ENCODE assay signal across 8 cellular contexts in the genomic region with DNA sequence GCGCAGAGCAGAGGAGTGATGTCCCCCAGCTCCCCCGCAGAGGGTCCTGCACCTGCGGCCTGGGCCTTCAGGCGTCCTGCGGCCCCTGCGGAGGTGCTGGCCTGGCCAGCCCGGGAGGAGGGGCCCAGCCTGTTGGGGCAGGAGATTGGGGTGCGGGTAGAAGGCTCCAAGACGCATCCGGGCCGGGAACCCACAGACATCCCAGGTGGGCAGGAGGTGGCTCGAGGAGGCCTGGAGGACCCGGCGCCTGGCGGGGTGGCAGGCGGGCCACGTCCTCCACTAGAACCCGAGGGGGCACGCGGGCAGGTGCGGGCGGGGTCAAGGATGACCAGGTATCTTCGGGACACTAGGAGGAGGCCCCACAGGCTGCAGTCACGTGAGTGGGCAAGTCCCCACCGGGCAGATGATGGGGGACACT. TPM values are rescaled to one million over a fixed set of nuclear protein-coding genes. Genes with fewer than 3 reads are reported as not detected.
DNase-seq lines count a peak whose midpoint lies in the region; ATAC-seq, FAIRE-seq and TF ChIP-seq lines count a peak whose summit lies in the region.

No MANE protein-coding gene starts in this region.

- H3K9me3 ChIP-seq in HepG2 (ENCODE audit: low read length) (no peaks in the 10 kb centered on the region), subcutaneous abdominal adipose tissue (ENCODE audit: control insufficient read depth in 5 of 5, low read length in 5 of 5) (no peaks in the 10 kb centered on the region)

- no peaks in the 10 kb centered on the region for H3K36me3 ChIP-seq in HepG2 (replicated peaks in 1 of 2; ENCODE audit: control insufficient read depth in 1 of 2, insufficient read depth in 2 of 2, low read length in 2 of 2)
- H3K36me3 ChIP-seq in subcutaneous abdominal adipose tissue (ENCODE audit: control insufficient read depth in 5 of 5, insufficient read depth in 5 of 5, low read length in 5 of 5), result no peaks in the 10 kb centered on the region

- no peak for ATAC-seq in HepG2
- no peak for ATAC-seq in activated CD4-positive, CD25-positive, alpha-beta regulatory T cell treated with anti-CD3 and anti-CD28 coated beads, Interleukin-2, amount 50 U/mL, for 24 hours
- ATAC-seq in GM21360 (IDR thresholded peaks at IDR 0.05; ENCODE audit: unreplicated experiment), result no peak

- DNase-seq in activated CD4-positive, alpha-beta T cell treated with anti-CD3 and anti-CD28 coated beads, Interleukin-2, amount 10 ng/mL, durations not matched to agents 24 days and 14 days, result no peak
- DNase-seq in activated CD4-positive, alpha-beta T cell treated with anti-CD3 and anti-CD28 coated beads, Interleukin-2, amount 50 U/mL, for 4 hours, result no peak
- DNase-seq in activated T-helper 2 cell treated with anti-CD3 and anti-CD28 coated beads, Interferon-gamma antibody, Interleukin-2, Interleukin-4, amounts not matched to agents 10 μg/mL and 5 μg/mL and 100 μg/mL, durations not matched to agents 14 hours and 24 hours and 36 hours (ENCODE audit: low spot score), result no peak
- DNase-seq in HepG2 (ENCODE audit: low spot score), result no peak
- DNase-seq in NCI-H510A (lab: John Stamatoyannopoulos, UW), result no peak

- no peak for FAIRE-seq in HepG2 (lab: Jason Lieb, UNC)

- CTCF ChIA-PET in HepG2 (lab: Yijun Ruan, JAX; ENCODE audit: low intra/inter-chr PET ratio, low total read pairs), result no interaction called here

- peak overlapping the region; percentile 38 for H3K27ac ChIP-seq in HepG2 (ENCODE audit: extremely low read length, insufficient read depth, low read length)
- no peak overlapping the region for H3K27ac ChIP-seq in subcutaneous abdominal adipose tissue (ENCODE audit: low read depth, low read length)

- no peak overlapping the region for H2AFZ ChIP-seq in HepG2 (ENCODE audit: low read length)

- H3K9me3 Mint-ChIP-seq in activated CD4-positive, alpha-beta T cell treated with anti-CD3 and anti-CD28 coated beads, Interleukin-2, amount 10 ng/mL, durations not matched to agents 24 days and 14 days, result no peaks in the 10 kb centered on the region
- H3K9me3 Mint-ChIP-seq in activated T-helper 2 cell treated with anti-CD3 and anti-CD28 coated beads, Interferon-gamma antibody, Interleukin-2, Interleukin-4, amounts not matched to agents 10 μg/mL and 5 μg/mL and 100 μg/mL, durations not matched to agents 14 hours and 24 hours and 36 hours, result no peaks in the 10 kb centered on the region

- TF ChIP-seq POLR2A in HepG2 (IDR thresholded peaks at IDR 0.05; ENCODE audit: insufficient read depth in 1 of 2, low read depth in 2 of 2, low read length in 2 of 2), result no peak

- no peaks in the 10 kb centered on the region for H4K20me1 ChIP-seq in HepG2 (ENCODE audit: insufficient read depth, low read length)

- H3K4me1 Mint-ChIP-seq in activated CD4-positive, alpha-beta T cell treated with anti-CD3 and anti-CD28 coated beads, Interleukin-2, amount 10 ng/mL, durations not matched to agents 24 days and 14 days, result peaks cover 31% of the 10 kb centered on the region
- H3K4me1 Mint-ChIP-seq in activated T-helper 2 cell treated with anti-CD3 and anti-CD28 coated beads, Interferon-gamma antibody, Interleukin-2, Interleukin-4, amounts not matched to agents 10 μg/mL and 5 μg/mL and 100 μg/mL, durations not matched to agents 14 hours and 24 hours and 36 hours (ENCODE audit: low read depth), result peaks cover 22% of the 10 kb centered on the region

- H3K4me1 ChIP-seq in HepG2 (ENCODE audit: insufficient read depth, low read length) (peaks cover 89% of the 10 kb centered on the region), subcutaneous abdominal adipose tissue (ENCODE audit: control insufficient read depth in 5 of 5, insufficient read depth in 5 of 5, low read length in 5 of 5) (peaks cover 3 to 53% (median 44%) of the 10 kb centered on the region in 5 donors)

- H3K4me2 ChIP-seq in HepG2 (ENCODE audit: low read depth, low read length), result peak overlapping the region; percentile 71

- TF ChIP-seq RAD21 in HepG2 (CRISPR knock-in tag; IDR thresholded peaks at IDR 0.05), result no peak

- in situ Hi-C loops in HepG2 (cut with HindIII; ENCODE audit: extremely low pct_ligation_motif_present, low pct_unique_long_range_greater_than_20kb), result no loop called here

- intact Hi-C loops in activated CD4-positive, alpha-beta T cell treated with anti-CD3 and anti-CD28 coated beads, Interleukin-2, amount 10 ng/mL, durations not matched to agents 24 days and 14 days (cut with micrococcal nuclease), result no loop called here
- intact Hi-C loops in activated T-helper 2 cell treated with anti-CD3 and anti-CD28 coated beads, Interferon-gamma antibody, Interleukin-2, Interleukin-4, amounts not matched to agents 10 μg/mL and 5 μg/mL and 100 μg/mL, durations not matched to agents 14 hours and 24 hours and 36 hours (cut with micrococcal nuclease), result no loop called here
- intact Hi-C loops in HepG2 (cut with micrococcal nuclease; ENCODE audit: unreplicated experiment), result loop anchor here (10.0 kb wide), 1 partner anchor 181 kb away; a partner anchor contains a TSS

- POLR2A ChIA-PET in HepG2 (lab: Yijun Ruan, JAX), result interaction anchor here (5.3 to 20.8 kb wide), 2 partner anchors 12 to 34 kb away, joined by 44 to 270 read pairs; no protein-coding TSS in a partner anchor

- no peak overlapping the region for H3K9ac ChIP-seq in HepG2 (ENCODE audit: insufficient read depth, low read depth, low read length)
- peak overlapping the region in 3 of 5 donors; percentile 56 to 76 (median 58) for H3K9ac ChIP-seq in subcutaneous abdominal adipose tissue (ENCODE audit: low read length in 5 of 5)

- peak overlapping the region; percentile 93 for H3K4me3 Mint-ChIP-seq in activated CD4-positive, alpha-beta T cell treated with anti-CD3 and anti-CD28 coated beads, Interleukin-2, amount 10 ng/mL, durations not matched to agents 24 days and 14 days
- H3K4me3 Mint-ChIP-seq in activated T-helper 2 cell treated with anti-CD3 and anti-CD28 coated beads, Interferon-gamma antibody, Interleukin-2, Interleukin-4, amounts not matched to agents 10 μg/mL and 5 μg/mL and 100 μg/mL, durations not matched to agents 14 hours and 24 hours and 36 hours (ENCODE audit: low read depth), result peak overlapping the region; percentile 85

- 94% methylated on average over 24 of the region's 25 CpGs for WGBS in HepG2 (ENCODE audit: low lambda C conversion rate)

- TF ChIP-seq EP300 in HepG2 (IDR thresholded peaks at IDR 0.05; ENCODE audit: low read depth in 2 of 2, low read length in 2 of 2), result no peak
- TF ChIP-seq EP300 in HepG2 (CRISPR knock-in tag; IDR thresholded peaks at IDR 0.05; ENCODE audit: borderline replicate concordance), result no peak

- no TSS peak for BruUV-seq in HepG2 (replicated peaks; lab: Mats Ljungman, UMichigan)

- H3K27ac Mint-ChIP-seq in activated CD4-positive, alpha-beta T cell treated with anti-CD3 and anti-CD28 coated beads, Interleukin-2, amount 10 ng/mL, durations not matched to agents 24 days and 14 days, result peak overlapping the region; percentile 95
- H3K27ac Mint-ChIP-seq in activated T-helper 2 cell treated with anti-CD3 and anti-CD28 coated beads, Interferon-gamma antibody, Interleukin-2, Interleukin-4, amounts not matched to agents 10 μg/mL and 5 μg/mL and 100 μg/mL, durations not matched to agents 14 hours and 24 hours and 36 hours, result no peak overlapping the region

- peaks cover 5% of the 10 kb centered on the region for H3K27me3 Mint-ChIP-seq in activated CD4-positive, alpha-beta T cell treated with anti-CD3 and anti-CD28 coated beads, Interleukin-2, amount 10 ng/mL, durations not matched to agents 24 days and 14 days
- H3K27me3 Mint-ChIP-seq in activated T-helper 2 cell treated with anti-CD3 and anti-CD28 coated beads, Interferon-gamma antibody, Interleukin-2, Interleukin-4, amounts not matched to agents 10 μg/mL and 5 μg/mL and 100 μg/mL, durations not matched to agents 14 hours and 24 hours and 36 hours (ENCODE audit: low read depth), result peaks cover 10% of the 10 kb centered on the region

- H3K36me3 Mint-ChIP-seq in activated CD4-positive, alpha-beta T cell treated with anti-CD3 and anti-CD28 coated beads, Interleukin-2, amount 10 ng/mL, durations not matched to agents 24 days and 14 days (ENCODE audit: low read depth), result peaks cover 2% of the 10 kb centered on the region
- H3K36me3 Mint-ChIP-seq in activated T-helper 2 cell treated with anti-CD3 and anti-CD28 coated beads, Interferon-gamma antibody, Interleukin-2, Interleukin-4, amounts not matched to agents 10 μg/mL and 5 μg/mL and 100 μg/mL, durations not matched to agents 14 hours and 24 hours and 36 hours (ENCODE audit: low read depth), result no peaks in the 10 kb centered on the region

- no peak for TF ChIP-seq CTCF in HepG2 (CRISPR knock-in tag; IDR thresholded peaks at IDR 0.05)

- peaks cover 3% of the 10 kb centered on the region for H3K79me2 ChIP-seq in HepG2 (ENCODE audit: insufficient read depth, low read length)

- H3K4me3 ChIP-seq in HepG2 (replicated peaks in 1 of 3; ENCODE audit: insufficient read depth in 1 of 3, low read depth in 2 of 3, low read length in 3 of 3) (no peak overlapping the region), subcutaneous abdominal adipose tissue (ENCODE audit: low read depth in 1 of 5, low read length in 5 of 5) (peak overlapping the region; percentile 35 to 73 (median 71))

- H3K27me3 ChIP-seq in HepG2 (ENCODE audit: control insufficient read depth in 1 of 2, insufficient read depth in 2 of 2, low read length in 2 of 2) (no peaks in the 10 kb centered on the region), subcutaneous abdominal adipose tissue (ENCODE audit: control insufficient read depth in 5 of 5, insufficient read depth in 4 of 5, low read length in 5 of 5) (peaks cover 11 to 34% (median 19%) of the 10 kb centered on the region in 5 donors)

RNA-seq across cellular contexts. Expression of a gene that starts 0.6 kb away (rescaled TPM):
- total RNA-seq in activated CD4-positive, alpha-beta T cell treated with anti-CD3 and anti-CD28 coated beads, Interleukin-2, amount 10 ng/mL, durations not matched to agents 24 days and 14 days, result 4.3 and 4.6 TPM in 2 replicates
- total RNA-seq in activated T-helper 2 cell treated with anti-CD3 and anti-CD28 coated beads, Interferon-gamma antibody, Interleukin-2, Interleukin-4, amounts not matched to agents 10 μg/mL and 5 μg/mL and 100 μg/mL, durations not matched to agents 14 hours and 24 hours and 36 hours, result 2.7 and 3.7 TPM in 2 replicates
- total RNA-seq in HepG2 (2016; rRNA removed; fragmentation: Illumina TruSeq; extraction: Trizol), result 2.4 and 5.3 TPM in 2 replicates
- total RNA-seq in HepG2 (2016; cell fraction: cytosol; rRNA removed; fragmentation: Illumina TruSeq; extraction: Trizol; ENCODE audit: low read depth), result 3.3 TPM in 2 replicates
- 3.0 and 5.5 TPM in 2 replicates for total RNA-seq in HepG2 (2016; cell fraction: insoluble cytoplasmic fraction; rRNA removed; fragmentation: Illumina TruSeq; extraction: Trizol)
- 3.8 and 5.6 TPM in 2 replicates for total RNA-seq in HepG2 (2016; cell fraction: membrane; rRNA removed; fragmentation: Illumina TruSeq; extraction: Trizol)
- 6.9 and 7.3 TPM in 2 replicates for total RNA-seq in HepG2 (2016; cell fraction: nucleus; rRNA removed; fragmentation: Illumina TruSeq; extraction: Trizol)
- 3.5 and 4.2 TPM in 2 replicates for polyA plus RNA-seq in HepG2 (2011; rRNA removed)
- 2.7 and 4.2 TPM in 2 replicates for polyA plus RNA-seq in HepG2 (2011; cell fraction: cytosol; rRNA removed)
- polyA plus RNA-seq in HepG2 (2011; cell fraction: nucleus; rRNA removed), result 6.7 and 7.1 TPM in 2 replicates
- polyA plus RNA-seq in HepG2 (2012), result 5.0 and 7.2 TPM in 2 replicates
- polyA plus RNA-seq in HepG2 (2016; cell fraction: cytosol; fragmentation: Illumina TruSeq; extraction: Trizol; ENCODE audit: low read depth), result 2.6 and 3.4 TPM in 2 replicates
- 4.0 and 4.2 TPM in 2 replicates for polyA plus RNA-seq in HepG2 (2016; cell fraction: insoluble cytoplasmic fraction; fragmentation: Illumina TruSeq; extraction: Trizol; ENCODE audit: low read depth)
- polyA plus RNA-seq in HepG2 (2016; cell fraction: membrane; fragmentation: Illumina TruSeq; extraction: Trizol; ENCODE audit: low read depth), result 4.3 and 4.7 TPM in 2 replicates
- 5.1 and 5.5 TPM in 2 replicates for polyA plus RNA-seq in HepG2 (2016; cell fraction: nucleus; fragmentation: Illumina TruSeq; extraction: Trizol; ENCODE audit: insufficient read depth, low read depth)
- polyA minus RNA-seq in HepG2 (2011; rRNA and poly(A)+ RNA removed; ENCODE audit: low replicate concordance), result 8.8 and 15.0 TPM in 2 replicates
- polyA minus RNA-seq in HepG2 (2011; cell fraction: cytosol; rRNA and poly(A)+ RNA removed), result 1.9 and 2.6 TPM in 2 replicates
- polyA minus RNA-seq in HepG2 (2011; cell fraction: nucleus; rRNA and poly(A)+ RNA removed), result 5.0 and 7.3 TPM in 2 replicates

RNA-seq across cellular contexts. Expression of a gene that starts 16.8 kb away (rescaled TPM):
- total RNA-seq in activated CD4-positive, alpha-beta T cell treated with anti-CD3 and anti-CD28 coated beads, Interleukin-2, amount 10 ng/mL, durations not matched to agents 24 days and 14 days, result 413 and 415 TPM in 2 replicates
- 345 and 351 TPM in 2 replicates for total RNA-seq in activated T-helper 2 cell treated with anti-CD3 and anti-CD28 coated beads, Interferon-gamma antibody, Interleukin-2, Interleukin-4, amounts not matched to agents 10 μg/mL and 5 μg/mL and 100 μg/mL, durations not matched to agents 14 hours and 24 hours and 36 hours
- total RNA-seq in HepG2 (2016; rRNA removed; fragmentation: Illumina TruSeq; extraction: Trizol), result 29.7 and 67.6 TPM in 2 replicates
- total RNA-seq in HepG2 (2016; cell fraction: cytosol; rRNA removed; fragmentation: Illumina TruSeq; extraction: Trizol; ENCODE audit: low read depth), result 23.3 and 25.5 TPM in 2 replicates
- total RNA-seq in HepG2 (2016; cell fraction: insoluble cytoplasmic fraction; rRNA removed; fragmentation: Illumina TruSeq; extraction: Trizol), result 24.7 and 74.3 TPM in 2 replicates
- total RNA-seq in HepG2 (2016; cell fraction: membrane; rRNA removed; fragmentation: Illumina TruSeq; extraction: Trizol), result 36.8 and 47.2 TPM in 2 replicates
- 53.2 and 64.7 TPM in 2 replicates for total RNA-seq in HepG2 (2016; cell fraction: nucleus; rRNA removed; fragmentation: Illumina TruSeq; extraction: Trizol)
- 72.7 and 76.4 TPM in 2 replicates for polyA plus RNA-seq in HepG2 (2011; rRNA removed)
- 34.4 and 89.4 TPM in 2 replicates for polyA plus RNA-seq in HepG2 (2011; cell fraction: cytosol; rRNA removed)
- 127 and 155 TPM in 2 replicates for polyA plus RNA-seq in HepG2 (2011; cell fraction: nucleus; rRNA removed)
- 46.2 and 62.8 TPM in 2 replicates for polyA plus RNA-seq in HepG2 (2012)
- 56.5 and 63.8 TPM in 2 replicates for polyA plus RNA-seq in HepG2 (2016; cell fraction: cytosol; fragmentation: Illumina TruSeq; extraction: Trizol; ENCODE audit: low read depth)
- polyA plus RNA-seq in HepG2 (2016; cell fraction: insoluble cytoplasmic fraction; fragmentation: Illumina TruSeq; extraction: Trizol; ENCODE audit: low read depth), result 56.7 and 68.4 TPM in 2 replicates
- 78.3 and 78.6 TPM in 2 replicates for polyA plus RNA-seq in HepG2 (2016; cell fraction: membrane; fragmentation: Illumina TruSeq; extraction: Trizol; ENCODE audit: low read depth)
- polyA plus RNA-seq in HepG2 (2016; cell fraction: nucleus; fragmentation: Illumina TruSeq; extraction: Trizol; ENCODE audit: insufficient read depth, low read depth), result 226 and 244 TPM in 2 replicates
- 43.3 TPM in 1 of 2 replicates, not detected in the other for polyA minus RNA-seq in HepG2 (2011; rRNA and poly(A)+ RNA removed; ENCODE audit: low replicate concordance)
- polyA minus RNA-seq in HepG2 (2011; cell fraction: cytosol; rRNA and poly(A)+ RNA removed), result 31.0 and 32.1 TPM in 2 replicates
- polyA minus RNA-seq in HepG2 (2011; cell fraction: nucleus; rRNA and poly(A)+ RNA removed), result 7.9 and 8.8 TPM in 2 replicates

RNA-seq across cellular contexts. Expression of a gene that starts 24.8 kb away (rescaled TPM):
- total RNA-seq in activated CD4-positive, alpha-beta T cell treated with anti-CD3 and anti-CD28 coated beads, Interleukin-2, amount 10 ng/mL, durations not matched to agents 24 days and 14 days, result 0.09 TPM in 2 replicates
- not detected in 2 replicates for total RNA-seq in activated T-helper 2 cell treated with anti-CD3 and anti-CD28 coated beads, Interferon-gamma antibody, Interleukin-2, Interleukin-4, amounts not matched to agents 10 μg/mL and 5 μg/mL and 100 μg/mL, durations not matched to agents 14 hours and 24 hours and 36 hours
- total RNA-seq in HepG2 (2016; rRNA removed; fragmentation: Illumina TruSeq; extraction: Trizol), result 1.3 and 1.8 TPM in 2 replicates
- 0.61 and 0.62 TPM in 2 replicates for total RNA-seq in HepG2 (2016; cell fraction: cytosol; rRNA removed; fragmentation: Illumina TruSeq; extraction: Trizol; ENCODE audit: low read depth)
- 1.6 TPM in 2 replicates for total RNA-seq in HepG2 (2016; cell fraction: insoluble cytoplasmic fraction; rRNA removed; fragmentation: Illumina TruSeq; extraction: Trizol)
- total RNA-seq in HepG2 (2016; cell fraction: membrane; rRNA removed; fragmentation: Illumina TruSeq; extraction: Trizol), result 1.4 and 1.7 TPM in 2 replicates
- 0.31 and 0.50 TPM in 2 replicates for total RNA-seq in HepG2 (2016; cell fraction: nucleus; rRNA removed; fragmentation: Illumina TruSeq; extraction: Trizol)
- polyA plus RNA-seq in HepG2 (2011; rRNA removed), result 4.9 and 6.0 TPM in 2 replicates
- 4.4 and 5.4 TPM in 2 replicates for polyA plus RNA-seq in HepG2 (2011; cell fraction: cytosol; rRNA removed)
- 1.8 TPM in 2 replicates for polyA plus RNA-seq in HepG2 (2011; cell fraction: nucleus; rRNA removed)
- polyA plus RNA-seq in HepG2 (2012), result 3.9 TPM in 2 replicates
- polyA plus RNA-seq in HepG2 (2016; cell fraction: cytosol; fragmentation: Illumina TruSeq; extraction: Trizol; ENCODE audit: low read depth), result 0.29 and 0.36 TPM in 2 replicates
- 1.2 and 1.6 TPM in 2 replicates for polyA plus RNA-seq in HepG2 (2016; cell fraction: insoluble cytoplasmic fraction; fragmentation: Illumina TruSeq; extraction: Trizol; ENCODE audit: low read depth)
- polyA plus RNA-seq in HepG2 (2016; cell fraction: membrane; fragmentation: Illumina TruSeq; extraction: Trizol; ENCODE audit: low read depth), result 0.61 and 0.72 TPM in 2 replicates
- 0.55 and 1.4 TPM in 2 replicates for polyA plus RNA-seq in HepG2 (2016; cell fraction: nucleus; fragmentation: Illumina TruSeq; extraction: Trizol; ENCODE audit: insufficient read depth, low read depth)
- 1.6 and 8.6 TPM in 2 replicates for polyA minus RNA-seq in HepG2 (2011; rRNA and poly(A)+ RNA removed; ENCODE audit: low replicate concordance)
- polyA minus RNA-seq in HepG2 (2011; cell fraction: cytosol; rRNA and poly(A)+ RNA removed), result 1.8 and 2.5 TPM in 2 replicates
- 0.26 and 0.50 TPM in 2 replicates for polyA minus RNA-seq in HepG2 (2011; cell fraction: nucleus; rRNA and poly(A)+ RNA removed)

RNA-seq across cellular contexts. Expression of a gene that starts 37.4 kb away (rescaled TPM):
- total RNA-seq in activated CD4-positive, alpha-beta T cell treated with anti-CD3 and anti-CD28 coated beads, Interleukin-2, amount 10 ng/mL, durations not matched to agents 24 days and 14 days, result 0.14 TPM in 1 of 2 replicates, not detected in the other
- 0.18 TPM in 1 of 2 replicates, not detected in the other for total RNA-seq in activated T-helper 2 cell treated with anti-CD3 and anti-CD28 coated beads, Interferon-gamma antibody, Interleukin-2, Interleukin-4, amounts not matched to agents 10 μg/mL and 5 μg/mL and 100 μg/mL, durations not matched to agents 14 hours and 24 hours and 36 hours
- total RNA-seq in HepG2 (2016; rRNA removed; fragmentation: Illumina TruSeq; extraction: Trizol), result 0.13 TPM in 1 of 2 replicates, not detected in the other
- not detected in 2 replicates for total RNA-seq in HepG2 (2016; cell fraction: cytosol; rRNA removed; fragmentation: Illumina TruSeq; extraction: Trizol; ENCODE audit: low read depth)
- total RNA-seq in HepG2 (2016; cell fraction: insoluble cytoplasmic fraction; rRNA removed; fragmentation: Illumina TruSeq; extraction: Trizol), result 0.11 TPM in 1 of 2 replicates, not detected in the other
- not detected in 2 replicates for total RNA-seq in HepG2 (2016; cell fraction: membrane; rRNA removed; fragmentation: Illumina TruSeq; extraction: Trizol)
- 0.38 TPM in 1 of 2 replicates, not detected in the other for total RNA-seq in HepG2 (2016; cell fraction: nucleus; rRNA removed; fragmentation: Illumina TruSeq; extraction: Trizol)
- 0.10 and 0.15 TPM in 2 replicates for polyA plus RNA-seq in HepG2 (2011; rRNA removed)
- polyA plus RNA-seq in HepG2 (2011; cell fraction: cytosol; rRNA removed), result 0.08 and 0.12 TPM in 2 replicates
- polyA plus RNA-seq in HepG2 (2011; cell fraction: nucleus; rRNA removed), result 1.7 and 2.2 TPM in 2 replicates
- polyA plus RNA-seq in HepG2 (2012), result 0.19 and 0.20 TPM in 2 replicates
- not detected in 2 replicates for polyA plus RNA-seq in HepG2 (2016; cell fraction: cytosol; fragmentation: Illumina TruSeq; extraction: Trizol; ENCODE audit: low read depth)
- 0.17 TPM in 1 of 2 replicates, not detected in the other for polyA plus RNA-seq in HepG2 (2016; cell fraction: insoluble cytoplasmic fraction; fragmentation: Illumina TruSeq; extraction: Trizol; ENCODE audit: low read depth)
- not detected in 2 replicates for polyA plus RNA-seq in HepG2 (2016; cell fraction: membrane; fragmentation: Illumina TruSeq; extraction: Trizol; ENCODE audit: low read depth)
- not detected in 2 replicates for polyA plus RNA-seq in HepG2 (2016; cell fraction: nucleus; fragmentation: Illumina TruSeq; extraction: Trizol; ENCODE audit: insufficient read depth, low read depth)
- polyA minus RNA-seq in HepG2 (2011; rRNA and poly(A)+ RNA removed; ENCODE audit: low replicate concordance), result 0.32 TPM in 1 of 2 replicates, not detected in the other
- polyA minus RNA-seq in HepG2 (2011; cell fraction: cytosol; rRNA and poly(A)+ RNA removed), result not detected in 2 replicates
- 0.50 TPM in 1 of 2 replicates, not detected in the other for polyA minus RNA-seq in HepG2 (2011; cell fraction: nucleus; rRNA and poly(A)+ RNA removed)

Comparison
In these comparisons a context has a peak if more than half of its experiments do, and no peak if none do; other contexts are left out.
1. H3K4me3 ChIP-seq: peak in subcutaneous abdominal adipose tissue (5 of 5); none in HepG2 (0 of 3).